ENCODE assay signal across 8 cellular contexts in the genomic region with DNA sequence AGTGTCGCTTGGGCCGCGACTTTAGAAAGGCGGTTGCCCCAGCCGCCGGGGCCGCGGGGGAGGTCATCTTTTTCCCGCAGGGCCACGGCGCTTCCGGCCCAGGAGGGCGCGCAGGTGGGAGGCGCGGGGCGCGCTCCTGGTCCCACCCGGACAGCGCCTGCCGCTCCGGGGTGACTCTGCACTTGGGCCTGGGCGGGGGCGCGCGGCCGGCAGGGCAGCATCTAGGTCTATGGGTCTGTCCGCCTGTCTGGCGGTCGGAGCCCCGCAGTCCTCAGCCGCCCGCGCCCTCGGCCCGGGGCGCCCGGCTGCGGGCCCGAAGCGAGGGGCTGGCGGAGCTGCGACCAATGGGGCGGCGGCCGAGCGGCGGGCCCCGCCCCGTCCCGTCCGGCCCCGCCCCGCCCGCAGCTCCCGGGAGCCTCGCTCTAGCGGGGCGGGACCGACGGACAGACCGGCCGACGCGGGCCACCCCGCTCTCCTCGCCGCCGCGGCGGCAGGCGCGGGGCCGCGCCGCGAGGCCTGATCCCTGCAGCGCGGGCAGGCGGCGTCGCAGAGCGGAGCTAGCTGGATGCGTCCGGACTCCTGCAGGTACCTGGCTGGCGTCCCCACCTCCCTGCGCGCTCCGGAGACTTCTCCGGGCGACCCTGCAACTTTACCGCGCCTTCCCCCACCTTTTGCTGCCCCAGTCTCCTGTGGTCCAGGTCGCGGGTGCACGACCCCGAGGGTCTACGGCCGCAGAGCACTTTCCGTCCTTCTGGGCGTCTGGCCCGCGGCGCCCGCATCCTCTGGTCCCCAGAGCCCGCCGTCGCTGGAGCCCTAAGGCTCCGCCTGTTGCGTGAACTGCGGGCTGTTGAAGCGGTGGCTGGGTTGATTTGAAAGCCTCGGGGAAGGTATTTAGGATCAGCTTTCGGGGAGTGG. TPM values are rescaled to one million over a fixed set of nuclear protein-coding genes. Genes with fewer than 3 reads are reported as not detected.
DNase-seq lines count a peak whose midpoint lies in the region; ATAC-seq and TF ChIP-seq lines count a peak whose summit lies in the region.

TSS of gene KCNS3 (plus strand) at position 446 of the 915 bp plus-strand sequence. CDS start 52,342 bp downstream, outside the sequence.

- H3K27me3 ChIP-seq in endocrine pancreas (ENCODE audit: control insufficient read depth, insufficient read depth, low read length) (no peaks in the 10 kb centered on the region), upper lobe of right lung (no peaks in the 10 kb centered on the region)

- no peaks in the 10 kb centered on the region for H3K9me3 ChIP-seq in SK-N-MC (ENCODE audit: low read depth, low read length)
- H3K9me3 ChIP-seq in endocrine pancreas (ENCODE audit: control insufficient read depth, low read length): no peaks in the 10 kb centered on the region
- no peaks in the 10 kb centered on the region for H3K9me3 ChIP-seq in upper lobe of right lung

- no peaks in the 10 kb centered on the region for H3K36me3 Mint-ChIP-seq in mesothelial cell of epicardium

- TF ChIP-seq CTCF in mesothelial cell of epicardium (IDR thresholded peaks at IDR 0.05; ENCODE audit: unreplicated experiment) (no peak), upper lobe of right lung (IDR thresholded peaks at IDR 0.05) (no peak)

- peak within 1 kb of the TSS; percentile 75 for H3K4me3 Mint-ChIP-seq in mesothelial cell of epicardium

- no peaks in the 10 kb centered on the region for H3K36me3 ChIP-seq in SK-N-MC (ENCODE audit: insufficient read depth, low read length)
- no peaks in the 10 kb centered on the region for H3K36me3 ChIP-seq in endocrine pancreas (ENCODE audit: control insufficient read depth, insufficient read depth, low read length)
- no peaks in the 10 kb centered on the region for H3K36me3 ChIP-seq in upper lobe of right lung

- no peak within 1 kb of the TSS for H3K27ac ChIP-seq in SK-N-MC
- peak within 1 kb of the TSS; percentile 82 for H3K27ac ChIP-seq in upper lobe of right lung

- peaks cover 14% of the 10 kb centered on the region for H3K4me1 Mint-ChIP-seq in mesothelial cell of epicardium

- in situ Hi-C loops in KBM-7 (cut with MboI; ENCODE audit: low pct_unique_long_range_greater_than_20kb, low sequenced_read_pairs): no loop called here

- H3K9ac ChIP-seq in SK-N-MC (ENCODE audit: insufficient read length) (no peak within 1 kb of the TSS), endocrine pancreas (ENCODE audit: control insufficient read depth, insufficient read depth, low read length) (peak within 1 kb of the TSS; percentile 44)

- peak within 1 kb of the TSS; percentile 76 for H3K4me3 ChIP-seq in SK-N-MC
- peak within 1 kb of the TSS; percentile 41 for H3K4me3 ChIP-seq in endocrine pancreas (ENCODE audit: control insufficient read depth, insufficient read depth, low read length)
- H3K4me3 ChIP-seq in upper lobe of right lung: peak within 1 kb of the TSS; percentile 79

- intact Hi-C loops in upper lobe of right lung (cut with DNase I): no loop called here

- no peak within 1 kb of the TSS for H3K27ac Mint-ChIP-seq in mesothelial cell of epicardium

- peaks cover 91% of the 10 kb centered on the region for H3K27me3 Mint-ChIP-seq in mesothelial cell of epicardium (ENCODE audit: low read depth)

- ATAC-seq in GM19463 (IDR thresholded peaks at IDR 0.05; ENCODE audit: unreplicated experiment) (peak; percentile 85), HG03457 (IDR thresholded peaks at IDR 0.05; ENCODE audit: unreplicated experiment) (peak; percentile 81), upper lobe of right lung (peak; percentile 90)

- H3K4me1 ChIP-seq in endocrine pancreas (ENCODE audit: control insufficient read depth, insufficient read depth, low read length): no peaks in the 10 kb centered on the region
- H3K4me1 ChIP-seq in upper lobe of right lung: peaks cover 9% of the 10 kb centered on the region

- peaks cover 3% of the 10 kb centered on the region for H3K9me3 Mint-ChIP-seq in mesothelial cell of epicardium

- peak; percentile 57 for DNase-seq in EH (ENCODE audit: low read depth)
- no peak for DNase-seq in SK-N-MC (ENCODE audit: low read depth, low spot score)
- DNase-seq in mesothelial cell of epicardium (ENCODE audit: low spot score in 2 of 2, unreplicated experiment in 2 of 2): peak; percentile 25 to 45
- peak; percentile 82 for DNase-seq in upper lobe of right lung
- no peak for DNase-seq in KBM-7

RNA-seq across cellular contexts. Expression of gene KCNS3, which starts in this region (rescaled TPM):
- 2.4 to 3.1 TPM (median 2.7 TPM) in 3 replicates for total RNA-seq in mesothelial cell of epicardium
- total RNA-seq in upper lobe of right lung: 47.8 TPM

Comparison
In these comparisons a context has a peak if more than half of its experiments do, and no peak if none do; other contexts are left out.
1. RNA of gene KCNS3 (total RNA-seq): 47.8 TPM in upper lobe of right lung (single experiment); 2.4 to 3.1 TPM in mesothelial cell of epicardium; every median in the first group is over 10 times any median in the second.
2. DNase-seq: peak in EH (single experiment), mesothelial cell of epicardium (2 of 2) and upper lobe of right lung (single experiment); none in SK-N-MC (single experiment) and KBM-7 (single experiment).
3. Peak in every context shown above with its lines, with median percentiles within 50 percentile points of each other: ATAC-seq and H3K4me3 ChIP-seq.